ENCODE assay signal across 1 cellular context in the genomic region with DNA sequence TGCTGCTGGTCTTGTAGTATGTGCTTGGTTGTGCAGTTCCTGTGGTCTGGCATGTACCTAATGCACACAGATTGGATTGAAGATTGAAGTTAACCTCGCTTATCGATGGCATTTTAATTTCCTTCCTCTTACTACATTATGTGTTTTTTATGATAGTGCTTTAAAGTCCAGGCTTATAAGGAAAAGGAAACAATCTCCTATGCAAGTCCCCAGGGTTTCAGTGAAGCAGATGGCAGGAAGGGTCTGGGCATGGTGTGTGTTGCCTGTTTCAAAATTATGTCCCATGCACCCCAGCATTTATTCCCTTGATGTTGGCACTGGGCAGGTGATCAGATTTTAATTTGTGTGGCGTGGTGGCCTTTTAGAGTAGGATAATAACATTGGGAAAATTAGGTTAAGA.
TF ChIP-seq lines count a peak whose summit lies in the region.

No MANE protein-coding gene starts in this region.

TF ChIP-seq in GM12878, 131 proteins besides CTCF, POLR2A, EP300 and RAD21 (continued from another document):
- TF ChIP-seq, protein P1, sequence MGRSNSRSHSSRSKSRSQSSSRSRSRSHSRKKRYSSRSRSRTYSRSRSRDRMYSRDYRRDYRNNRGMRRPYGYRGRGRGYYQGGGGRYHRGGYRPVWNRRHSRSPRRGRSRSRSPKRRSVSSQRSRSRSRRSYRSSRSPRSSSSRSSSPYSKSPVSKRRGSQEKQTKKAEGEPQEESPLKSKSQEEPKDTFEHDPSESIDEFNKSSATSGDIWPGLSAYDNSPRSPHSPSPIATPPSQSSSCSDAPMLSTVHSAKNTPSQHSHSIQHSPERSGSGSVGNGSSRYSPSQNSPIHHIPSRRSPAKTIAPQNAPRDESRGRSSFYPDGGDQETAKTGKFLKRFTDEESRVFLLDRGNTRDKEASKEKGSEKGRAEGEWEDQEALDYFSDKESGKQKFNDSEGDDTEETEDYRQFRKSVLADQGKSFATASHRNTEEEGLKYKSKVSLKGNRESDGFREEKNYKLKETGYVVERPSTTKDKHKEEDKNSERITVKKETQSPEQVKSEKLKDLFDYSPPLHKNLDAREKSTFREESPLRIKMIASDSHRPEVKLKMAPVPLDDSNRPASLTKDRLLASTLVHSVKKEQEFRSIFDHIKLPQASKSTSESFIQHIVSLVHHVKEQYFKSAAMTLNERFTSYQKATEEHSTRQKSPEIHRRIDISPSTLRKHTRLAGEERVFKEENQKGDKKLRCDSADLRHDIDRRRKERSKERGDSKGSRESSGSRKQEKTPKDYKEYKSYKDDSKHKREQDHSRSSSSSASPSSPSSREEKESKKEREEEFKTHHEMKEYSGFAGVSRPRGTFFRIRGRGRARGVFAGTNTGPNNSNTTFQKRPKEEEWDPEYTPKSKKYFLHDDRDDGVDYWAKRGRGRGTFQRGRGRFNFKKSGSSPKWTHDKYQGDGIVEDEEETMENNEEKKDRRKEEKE (IDR thresholded peaks at IDR 0.05) = no peak
- no peak for TF ChIP-seq SUPT20H (IDR thresholded peaks at IDR 0.05; ENCODE audit: borderline replicate concordance, control insufficient read depth, low read depth, low read length)
